In the genomic region with DNA sequence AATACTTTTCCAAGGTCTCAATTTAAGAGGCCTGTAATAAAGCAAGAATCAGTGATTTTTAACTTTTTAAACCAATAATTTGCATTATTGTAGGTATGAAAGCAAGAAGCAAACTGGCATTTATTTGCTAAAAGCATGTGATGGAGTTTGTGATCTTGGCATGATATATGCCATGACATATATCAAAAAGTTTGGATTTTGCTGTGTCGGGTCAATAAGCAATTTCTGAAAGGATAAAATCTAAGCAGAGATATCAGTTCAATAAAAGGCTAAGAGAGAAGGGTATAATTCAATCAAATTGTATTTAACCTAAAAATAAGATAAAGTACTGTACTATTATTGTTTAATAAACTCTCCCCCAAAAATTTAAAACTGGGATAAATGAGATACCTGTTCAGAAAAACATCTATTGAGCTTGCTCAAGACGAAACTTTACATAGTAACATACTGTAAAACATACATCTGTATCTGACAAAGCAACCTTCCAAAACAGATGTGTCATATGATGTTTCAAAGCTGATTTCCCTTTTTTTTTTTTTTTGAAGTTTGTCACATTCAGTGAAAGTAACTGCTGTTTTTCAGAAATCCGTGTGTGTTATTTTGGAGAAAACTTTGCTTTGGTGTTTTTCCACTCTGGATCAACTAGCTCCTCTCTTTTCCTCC, we compare ENCODE assay signal across 18 cellular contexts.
A peak's percentile ranks its signal among the peaks of the same experiment; 100 is the strongest.
DNase-seq lines count a peak whose midpoint lies in the region; ATAC-seq, FAIRE-seq and TF ChIP-seq lines count a peak whose summit lies in the region.
"Had no signal": no experiment of that assay in that cellular context is flagged by ENCODE, and none has a peak within 500 bp of the region (broad histone marks: within the 10 kb centered on the region; RNA-seq: fewer than 3 reads in every experiment).

No MANE protein-coding gene starts in this region.

- peak overlapping the region; percentile 4 for H3K9ac ChIP-seq in mesenchymal stem cell (ENCODE audit: low read length)
- H3K9ac ChIP-seq: BLaER1 had no signal

- POLR2A ChIA-PET in A549 (lab: Yijun Ruan, JAX) = interaction anchor here (0.6 kb wide), 1 partner anchor 145 kb away, joined by 3 read pairs; no protein-coding TSS in a partner anchor
- POLR2A ChIA-PET in CD8-positive, alpha-beta memory T cell (lab: Charles Lee) = interaction anchor here (0.6 kb wide), 1 partner anchor 129 kb away, joined by 5 read pairs; no protein-coding TSS in a partner anchor
- POLR2A ChIA-PET in T-cell (lab: Charles Lee) = interaction anchor here in 1 of 2 donors (0.6 to 0.7 kb wide), 3 partner anchors 14 to 299 kb away, joined by 3 to 6 read pairs (median 3); no protein-coding TSS in a partner anchor

- H3K27me3 Mint-ChIP-seq in CD8-positive, alpha-beta memory T cell = no peaks in the 10 kb centered on the region
- H3K27me3 Mint-ChIP-seq in T-cell = no peaks in the 10 kb centered on the region
- no peaks in the 10 kb centered on the region for H3K27me3 Mint-ChIP-seq in osteocyte (ENCODE audit: unreplicated experiment)

- H3K4ac ChIP-seq in mesenchymal stem cell (ENCODE audit: low read depth in 1 of 2, low read length in 2 of 2) = no peak overlapping the region

- H4K8ac ChIP-seq in mesenchymal stem cell (ENCODE audit: low read length) = no peak overlapping the region

- H4K91ac ChIP-seq in mesenchymal stem cell (ENCODE audit: low read length) = no peak overlapping the region

- no peaks in the 10 kb centered on the region for H3K36me3 Mint-ChIP-seq in CD8-positive, alpha-beta memory T cell
- H3K36me3 Mint-ChIP-seq in T-cell = no peaks in the 10 kb centered on the region
- H3K36me3 Mint-ChIP-seq in osteocyte (ENCODE audit: unreplicated experiment) = no peaks in the 10 kb centered on the region

- H2BK5ac ChIP-seq in mesenchymal stem cell (ENCODE audit: low read depth, low read length, poor library complexity, severe bottlenecking) = no peak overlapping the region

- no peaks in the 10 kb centered on the region for H3K36me3 ChIP-seq in CD8-positive, alpha-beta memory T cell (ENCODE audit: insufficient read depth, low read length)
- H3K36me3 ChIP-seq in mesenchymal stem cell (ENCODE audit: control insufficient read depth in 1 of 2, insufficient read depth in 2 of 2, low read depth in 1 of 2, low read length in 2 of 2) (peaks cover 0 to 36% of the 10 kb centered on the region in 2 experiments), esophagus squamous epithelium (no peaks in the 10 kb centered on the region)
- H3K36me3 ChIP-seq: BLaER1 had no signal

- H3K4me3 ChIP-seq in A549 (no peak overlapping the region), mesenchymal stem cell (ENCODE audit: insufficient read depth in 1 of 2, low read depth in 1 of 2, low read length in 2 of 2) (no peak overlapping the region), esophagus squamous epithelium (no peak overlapping the region)
- no peak overlapping the region for H3K4me3 ChIP-seq in CD8-positive, alpha-beta memory T cell (ENCODE audit: low read length)
- H3K4me3 ChIP-seq: BLaER1, SK-N-MC had no signal

- H2AK5ac ChIP-seq in mesenchymal stem cell (ENCODE audit: low read length, severe bottlenecking) = no peak overlapping the region

- peaks cover 18% of the 10 kb centered on the region for H3K79me1 ChIP-seq in mesenchymal stem cell (replicated peaks; ENCODE audit: low read length, poor library complexity, severe bottlenecking)

- H3K23ac ChIP-seq in mesenchymal stem cell (ENCODE audit: low read length in 2 of 2) = no peak overlapping the region

- TF ChIP-seq POLR2A in A549 (IDR thresholded peaks at IDR 0.05; ENCODE audit: low read length) (no peak), esophagus squamous epithelium (IDR thresholded peaks at IDR 0.05) (no peak)

- H3K27me3 ChIP-seq in CD8-positive, alpha-beta memory T cell (ENCODE audit: insufficient read depth, low read length, poor library complexity, severe bottlenecking) = no peaks in the 10 kb centered on the region
- H3K27me3 ChIP-seq in mesenchymal stem cell (ENCODE audit: control insufficient read depth in 1 of 2, insufficient read depth in 1 of 2, low read length in 2 of 2) = no peaks in the 10 kb centered on the region
- H3K27me3 ChIP-seq in esophagus squamous epithelium = no peaks in the 10 kb centered on the region
- no peaks in the 10 kb centered on the region for H3K27me3 ChIP-seq in foreskin keratinocyte
- H3K27me3 ChIP-seq: BLaER1 had no signal

- CTCF ChIA-PET in A549 (lab: Yijun Ruan, JAX) = interaction anchor here (0.7 to 1.0 kb wide), 2 partner anchors 19 to 73 kb away, joined by 3 read pairs; no protein-coding TSS in a partner anchor
- CTCF ChIA-PET in CD8-positive, alpha-beta memory T cell (lab: Charles Lee) = no interaction called here
- CTCF ChIA-PET in T-cell (lab: Charles Lee) = interaction anchor here (0.6 to 1.9 kb wide), 5 partner anchors 24 to 933 kb away, joined by 3 to 7 read pairs (median 3); no protein-coding TSS in a partner anchor

- TF ChIP-seq CTCF in A549 (IDR thresholded peaks at IDR 0.05) (no peak), esophagus squamous epithelium (IDR thresholded peaks at IDR 0.05) (no peak), foreskin keratinocyte (conservative IDR thresholded peaks at IDR 0.05) (no peak), osteocyte (IDR thresholded peaks at IDR 0.05) (no peak)

- peaks cover 11% of the 10 kb centered on the region for H3K4me1 ChIP-seq in A549
- peaks cover 22% of the 10 kb centered on the region for H3K4me1 ChIP-seq in CD8-positive, alpha-beta memory T cell (ENCODE audit: insufficient read depth, low read length)
- H3K4me1 ChIP-seq in mesenchymal stem cell (ENCODE audit: control insufficient read depth, insufficient read depth, low read depth, low read length) = peaks cover 7% of the 10 kb centered on the region
- peaks cover 0 to 86% (median 14%) of the 10 kb centered on the region in 3 donors for H3K4me1 ChIP-seq in esophagus squamous epithelium
- H3K4me1 ChIP-seq in foreskin keratinocyte = no peaks in the 10 kb centered on the region

- H2BK12ac ChIP-seq in mesenchymal stem cell (ENCODE audit: low read length in 2 of 2) = no peak overlapping the region

- DNase-seq in A549 (ENCODE audit: low read depth in 1 of 2, low spot score in 1 of 2) = no peak
- no peak for DNase-seq in CD8-positive, alpha-beta memory T cell
- DNase-seq in T-cell = no peak
- DNase-seq in mesenchymal stem cell = no peak
- no peak for DNase-seq in esophagus squamous epithelium (lab: John Stamatoyannopoulos, UW)
- no peak for DNase-seq in foreskin keratinocyte
- DNase-seq in SKM-1 (lab: John Stamatoyannopoulos, UW; ENCODE audit: unreplicated experiment) = no peak
- DNase-seq in osteocyte (ENCODE audit: extremely low spot score, unreplicated experiment) = no peak
- DNase-seq: DMS 273 treated with DMSO at 0.1 percent for 48 hours, GDM1, KBM-7, NCI-H1105 treated with DMSO at 0.1 percent for 48 hours, NCI-H1694, NCI-H2081 treated with DMSO at 0.1 percent for 48 hours, Right ventricle myocardium superior had no signal

- H2AFZ ChIP-seq in mesenchymal stem cell (ENCODE audit: low read depth, low read length) = no peak overlapping the region

- WGBS in A549 (ENCODE audit: missing lambda C conversion rate) = 86% methylated on average over 3 of the region's 3 CpGs
- 97% methylated on average over 3 of the region's 3 CpGs for WGBS in mesenchymal stem cell
- WGBS in esophagus squamous epithelium, 2 donors = 75 to 77% methylated on average over 3 of the region's 3 CpGs

- no peak for TF ChIP-seq RAD21 in A549 (conservative IDR thresholded peaks at IDR 0.05 in 1 of 2, IDR thresholded peaks at IDR 0.05 in 1 of 2)

- intact Hi-C loops in esophagus squamous epithelium (cut with DNase I) = no loop called here

- peaks cover 66 to 78% (median 78%) of the 10 kb centered on the region in 3 donors for H3K4me1 Mint-ChIP-seq in CD8-positive, alpha-beta memory T cell
- H3K4me1 Mint-ChIP-seq in T-cell = peaks cover 29 to 76% (median 56%) of the 10 kb centered on the region in 3 donors
- H3K4me1 Mint-ChIP-seq in osteocyte (ENCODE audit: unreplicated experiment) = peaks cover 52% of the 10 kb centered on the region

- no peak overlapping the region for H2BK15ac ChIP-seq in mesenchymal stem cell (ENCODE audit: low read depth, poor library complexity, severe bottlenecking)

- FAIRE-seq in A549 (lab: Jason Lieb, UNC) = no peak
- FAIRE-seq: GM19239 had no signal

- no peaks in the 10 kb centered on the region for H3K9me3 Mint-ChIP-seq in CD8-positive, alpha-beta memory T cell
- H3K9me3 Mint-ChIP-seq in T-cell (no peaks in the 10 kb centered on the region), osteocyte (ENCODE audit: unreplicated experiment) (no peaks in the 10 kb centered on the region)

- TF ChIP-seq EP300 in A549 (IDR thresholded peaks at IDR 0.05) = no peak

- no peak overlapping the region for H2BK120ac ChIP-seq in mesenchymal stem cell (ENCODE audit: low read depth, low read length)

- H3K18ac ChIP-seq in mesenchymal stem cell (ENCODE audit: low read depth in 1 of 2, low read length in 2 of 2) = no peak overlapping the region

- no peaks in the 10 kb centered on the region for H3K9me3 ChIP-seq in A549
- no peaks in the 10 kb centered on the region for H3K9me3 ChIP-seq in CD8-positive, alpha-beta memory T cell (ENCODE audit: low read length)
- H3K9me3 ChIP-seq in mesenchymal stem cell (ENCODE audit: control insufficient read depth, low read length) = no peaks in the 10 kb centered on the region
- no peaks in the 10 kb centered on the region for H3K9me3 ChIP-seq in esophagus squamous epithelium
- H3K9me3 ChIP-seq: BLaER1 had no signal

- no peak overlapping the region for H3K4me2 ChIP-seq in A549
- H3K4me2 ChIP-seq in mesenchymal stem cell (ENCODE audit: low read length, poor library complexity, severe bottlenecking) = no peak overlapping the region
- H3K4me2 ChIP-seq: BLaER1 had no signal

- no peak overlapping the region for H3K4me3 Mint-ChIP-seq in CD8-positive, alpha-beta memory T cell
- H3K4me3 Mint-ChIP-seq in T-cell = no peak overlapping the region
- no peak overlapping the region for H3K4me3 Mint-ChIP-seq in osteocyte (ENCODE audit: unreplicated experiment)

- H3K27ac ChIP-seq in A549 (no peak overlapping the region), mesenchymal stem cell (ENCODE audit: low read length, poor library complexity, severe bottlenecking) (no peak overlapping the region), esophagus squamous epithelium (no peak overlapping the region), foreskin keratinocyte (no peak overlapping the region)
- no peak overlapping the region for H3K27ac ChIP-seq in CD8-positive, alpha-beta memory T cell (ENCODE audit: low read depth, low read length)
- H3K27ac ChIP-seq: BLaER1, SK-N-MC had no signal

- no peak overlapping the region for H3K14ac ChIP-seq in mesenchymal stem cell (ENCODE audit: low read length in 2 of 2)

- ATAC-seq in A549 (no peak), T-cell (replicated peaks in 1 of 4) (no peak), foreskin keratinocyte (no peak)

- peak overlapping the region in 5 of 8 donors; percentile 5 to 77 (median 7) for H3K27ac Mint-ChIP-seq in CD8-positive, alpha-beta memory T cell
- H3K27ac Mint-ChIP-seq in T-cell (peak overlapping the region; percentile 49 to 67), osteocyte (ENCODE audit: unreplicated experiment) (no peak overlapping the region)

TF ChIP-seq in A549, 52 proteins besides CTCF, POLR2A, EP300 and RAD21 (continues in another document):
- peak; percentile 50 for TF ChIP-seq MAFK (IDR thresholded peaks at IDR 0.05; ENCODE audit: partially characterized antibody)
